Comparison of ENCODE assay signal across 14 cellular contexts in the genomic region with DNA sequence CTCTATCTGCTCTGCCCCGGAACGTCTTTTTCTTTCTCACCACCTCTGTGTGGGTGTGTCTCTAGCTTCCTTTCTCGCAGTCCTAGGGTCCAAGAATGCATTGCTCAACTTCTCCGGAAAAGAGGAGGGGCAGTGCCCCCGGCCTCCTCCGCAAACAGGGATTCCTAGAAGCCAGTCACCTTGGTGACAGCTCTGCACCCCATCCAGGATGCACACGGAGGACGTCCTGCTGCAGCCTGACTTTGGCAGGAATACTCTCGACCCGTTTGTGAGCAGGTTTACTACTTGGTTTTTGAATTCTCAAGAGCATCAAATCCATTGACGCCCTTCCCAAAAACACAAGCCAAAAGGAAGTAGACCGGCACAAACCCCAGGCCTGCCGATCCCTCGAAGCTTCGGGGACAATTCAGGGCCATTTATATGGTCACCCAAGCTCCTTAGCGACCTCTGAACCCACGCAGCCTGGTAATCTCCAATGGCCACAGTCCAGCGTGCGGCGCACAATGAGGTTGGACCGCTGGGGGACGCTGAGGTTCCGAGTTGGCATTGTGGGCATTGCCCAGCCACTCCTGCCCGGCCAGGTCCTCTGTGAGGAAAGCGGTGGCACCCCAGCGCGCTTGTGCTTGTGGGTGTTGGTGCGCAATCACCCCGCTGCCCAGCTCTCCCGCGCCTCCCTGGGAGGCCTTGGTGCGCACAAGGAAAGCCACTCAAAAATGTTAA.
DNase-seq lines count a peak whose midpoint lies in the region; ATAC-seq and TF ChIP-seq lines count a peak whose summit lies in the region.
"Had no signal": no experiment of that assay in that cellular context is flagged by ENCODE, and none has a peak within 500 bp of the region (broad histone marks: within the 10 kb centered on the region; RNA-seq: fewer than 3 reads in every experiment).

No MANE protein-coding gene starts in this region.

- H3K27ac ChIP-seq in WERI-Rb-1 (no peak overlapping the region), muscle layer of colon (ENCODE audit: low read depth, low read length) (peak overlapping the region; percentile 52)

- H3K9ac ChIP-seq in muscle layer of colon (ENCODE audit: low read length): no peak overlapping the region

- no peak for ATAC-seq in HG02588 (IDR thresholded peaks at IDR 0.05; ENCODE audit: unreplicated experiment)

- DNase-seq in AG08395 (ENCODE audit: low spot score) (peak; percentile 1), GM10266 (ENCODE audit: extremely low spot score) (peak; percentile 7), WERI-Rb-1 (no peak), RKO (ENCODE audit: low spot score) (no peak), NCI-H146 (lab: John Stamatoyannopoulos, UW) (no peak), NCI-H1105 treated with DMSO at 0.1 percent for 48 hours (lab: John Stamatoyannopoulos, UW) (no peak)
- DNase-seq: activated CD4-positive, alpha-beta T cell treated with anti-CD3 and anti-CD28 coated beads for 4 hours; activated T-cell treated with anti-CD3 and anti-CD28 coated beads, Interleukin-2, amount 50 U/mL, for 24 hours; MV-4-11; NCI-H524 treated with DMSO at 0.1 percent for 48 hours; SHP77 treated with DMSO at 0.1 percent for 48 hours; stimulated activated CD4-positive, alpha-beta T cell treated with anti-CD3 and anti-CD28 coated beads, Interleukin-2, amount 100 ng/mL, for 48 hours had no signal

- H3K9me3 ChIP-seq in WERI-Rb-1 (ENCODE audit: severe bottlenecking) (no peaks in the 10 kb centered on the region), muscle layer of colon (ENCODE audit: low read length) (no peaks in the 10 kb centered on the region)

- H3K36me3 ChIP-seq in WERI-Rb-1 (no peaks in the 10 kb centered on the region), muscle layer of colon (ENCODE audit: insufficient read depth, low read length) (no peaks in the 10 kb centered on the region)

- H3K27me3 ChIP-seq in WERI-Rb-1 (ENCODE audit: insufficient read depth, low read depth, severe bottlenecking) (peaks cover 28% of the 10 kb centered on the region), muscle layer of colon (ENCODE audit: control insufficient read depth in 1 of 2, insufficient read depth in 2 of 2, low read length in 2 of 2) (peaks cover 0 to 9% of the 10 kb centered on the region in 2 donors)

- H3K4me3 ChIP-seq in WERI-Rb-1 (ENCODE audit: low read depth, low read length) (peak overlapping the region; percentile 38), muscle layer of colon (ENCODE audit: low read depth in 1 of 2, low read length in 2 of 2) (no peak overlapping the region)

- H3K4me1 ChIP-seq in muscle layer of colon (ENCODE audit: insufficient read depth, low read length): no peaks in the 10 kb centered on the region

- no peak for TF ChIP-seq CTCF in GM10266 (IDR thresholded peaks at IDR 0.05; ENCODE audit: control insufficient read depth, insufficient read depth, low read depth, missing control alignments)
- peak; percentile 51 for TF ChIP-seq CTCF in WERI-Rb-1 (IDR thresholded peaks at IDR 0.05; ENCODE audit: low read depth, low read length)

Comparison
In these comparisons a context has a peak if more than half of its experiments do, and no peak if none do; other contexts are left out.
1. DNase-seq: peak in AG08395 (single experiment) and GM10266 (single experiment); none in WERI-Rb-1 (single experiment), RKO (single experiment), NCI-H146 (single experiment) and NCI-H1105 treated with DMSO at 0.1 percent for 48 hours (single experiment).